In genomic region chr16:81620029-81620428, GRCh38 we compare ENCODE assay signal across 18 cellular contexts.
DNase-seq lines count a peak whose midpoint lies in the region; ATAC-seq and TF ChIP-seq lines count a peak whose summit lies in the region.
"Had no signal": no experiment of that assay in that cellular context is flagged by ENCODE, and none has a peak within 500 bp of the region (broad histone marks: within the 10 kb centered on the region; RNA-seq: fewer than 3 reads in every experiment).

No MANE protein-coding gene starts in this region.

- no peaks in the 10 kb centered on the region for H3K9me3 ChIP-seq in stomach smooth muscle (ENCODE audit: control insufficient read depth in 2 of 2, low read length in 2 of 2)

- H3K36me3 Mint-ChIP-seq in activated T-cell treated with anti-CD3 and anti-CD28 coated beads, Interleukin-2, amount 50 U/mL, for 24 hours (ENCODE audit: low read depth) = peaks cover 29% of the 10 kb centered on the region
- peaks cover 11% of the 10 kb centered on the region for H3K36me3 Mint-ChIP-seq in activated T-cell treated with anti-CD3 and anti-CD28 coated beads, Interleukin-2, amount 50 U/mL, for 4 hours (ENCODE audit: insufficient read depth)
- peaks cover 25% of the 10 kb centered on the region for H3K36me3 Mint-ChIP-seq in activated CD8-positive, alpha-beta T cell treated with anti-CD3 and anti-CD28 coated beads, Interleukin-2, amount 10 ng/mL, durations not matched to agents 7 days and 5 days (ENCODE audit: low read depth)
- H3K36me3 Mint-ChIP-seq: IgD-negative memory B cell had no signal

- POLR2A ChIA-PET in activated CD8-positive, alpha-beta T cell treated with anti-CD3 and anti-CD28 coated beads, Interleukin-2, amount 10 ng/mL, durations not matched to agents 7 days and 5 days (lab: Charles Lee) = no interaction called here

- H3K4me3 Mint-ChIP-seq in activated T-cell treated with anti-CD3 and anti-CD28 coated beads, Interleukin-2, amount 50 U/mL, for 24 hours = no peak overlapping the region
- H3K4me3 Mint-ChIP-seq in activated T-cell treated with anti-CD3 and anti-CD28 coated beads, Interleukin-2, amount 50 U/mL, for 4 hours = no peak overlapping the region
- no peak overlapping the region for H3K4me3 Mint-ChIP-seq in activated CD8-positive, alpha-beta T cell treated with anti-CD3 and anti-CD28 coated beads, Interleukin-2, amount 10 ng/mL, durations not matched to agents 7 days and 5 days

- no peaks in the 10 kb centered on the region for H3K9me3 Mint-ChIP-seq in activated T-cell treated with anti-CD3 and anti-CD28 coated beads, Interleukin-2, amount 50 U/mL, for 24 hours
- H3K9me3 Mint-ChIP-seq in activated T-cell treated with anti-CD3 and anti-CD28 coated beads, Interleukin-2, amount 50 U/mL, for 4 hours = no peaks in the 10 kb centered on the region
- H3K9me3 Mint-ChIP-seq in activated CD8-positive, alpha-beta T cell treated with anti-CD3 and anti-CD28 coated beads, Interleukin-2, amount 10 ng/mL, durations not matched to agents 7 days and 5 days (ENCODE audit: insufficient read depth) = no peaks in the 10 kb centered on the region
- H3K9me3 Mint-ChIP-seq: IgD-negative memory B cell had no signal

- H3K27me3 Mint-ChIP-seq in activated T-cell treated with anti-CD3 and anti-CD28 coated beads, Interleukin-2, amount 50 U/mL, for 24 hours = no peaks in the 10 kb centered on the region
- H3K27me3 Mint-ChIP-seq in activated T-cell treated with anti-CD3 and anti-CD28 coated beads, Interleukin-2, amount 50 U/mL, for 4 hours (ENCODE audit: low read depth) = no peaks in the 10 kb centered on the region
- no peaks in the 10 kb centered on the region for H3K27me3 Mint-ChIP-seq in activated CD8-positive, alpha-beta T cell treated with anti-CD3 and anti-CD28 coated beads, Interleukin-2, amount 10 ng/mL, durations not matched to agents 7 days and 5 days (ENCODE audit: low read depth)
- H3K27me3 Mint-ChIP-seq: IgD-negative memory B cell had no signal

- no peak for ATAC-seq in activated T-cell treated with anti-CD3 and anti-CD28 coated beads, Interleukin-2, amount 50 U/mL, for 4 hours
- no peak for ATAC-seq in activated CD8-positive, alpha-beta T cell treated with anti-CD3 and anti-CD28 coated beads, Interleukin-2, amount 10 ng/mL, durations not matched to agents 7 days and 5 days
- ATAC-seq in foreskin keratinocyte = no peak
- no peak for ATAC-seq in HG02938 (IDR thresholded peaks at IDR 0.05; ENCODE audit: unreplicated experiment)
- ATAC-seq: GM12878, HCT116 had no signal

- CTCF ChIA-PET in activated CD8-positive, alpha-beta T cell treated with anti-CD3 and anti-CD28 coated beads, Interleukin-2, amount 10 ng/mL, durations not matched to agents 7 days and 5 days (lab: Charles Lee) = interaction anchor here (4.1 kb wide), 1 partner anchor 217 kb away, joined by 27 read pairs; no protein-coding TSS in a partner anchor

- H3K27me3 ChIP-seq in foreskin keratinocyte (no peaks in the 10 kb centered on the region), stomach smooth muscle (ENCODE audit: control insufficient read depth in 1 of 2, insufficient read depth in 2 of 2, low read length in 2 of 2) (no peaks in the 10 kb centered on the region)

- no peak for DNase-seq in activated T-cell treated with anti-CD3 and anti-CD28 coated beads, Interleukin-2, amount 50 U/mL, for 24 hours
- DNase-seq in activated T-cell treated with anti-CD3 and anti-CD28 coated beads, Interleukin-2, amount 50 U/mL, for 4 hours = no peak
- DNase-seq in activated CD8-positive, alpha-beta T cell treated with anti-CD3 and anti-CD28 coated beads, Interleukin-2, amount 10 ng/mL, durations not matched to agents 7 days and 5 days = no peak
- no peak for DNase-seq in foreskin keratinocyte
- no peak for DNase-seq in RKO (ENCODE audit: low spot score)
- no peak for DNase-seq in AG20443 (ENCODE audit: low spot score)
- DNase-seq: DMS79, MV-4-11, NCI-H1417 treated with DMSO at 0.1 percent for 48 hours, NCI-H2029 treated with DMSO at 0.1 percent for 48 hours, Right ventricle myocardium superior had no signal

- H3K4me1 ChIP-seq in foreskin keratinocyte (peaks cover 18% of the 10 kb centered on the region), stomach smooth muscle (ENCODE audit: control insufficient read depth, insufficient read depth, low read length) (peaks cover 54% of the 10 kb centered on the region)

- H3K4me3 ChIP-seq in stomach smooth muscle (ENCODE audit: low read length in 2 of 2) = no peak overlapping the region
- H3K4me3 ChIP-seq: GM12878 had no signal

- peaks cover 18% of the 10 kb centered on the region for H3K4me1 Mint-ChIP-seq in activated T-cell treated with anti-CD3 and anti-CD28 coated beads, Interleukin-2, amount 50 U/mL, for 24 hours (ENCODE audit: low read depth)
- H3K4me1 Mint-ChIP-seq in activated T-cell treated with anti-CD3 and anti-CD28 coated beads, Interleukin-2, amount 50 U/mL, for 4 hours (ENCODE audit: low read depth) = peaks cover 28% of the 10 kb centered on the region
- peaks cover 32% of the 10 kb centered on the region for H3K4me1 Mint-ChIP-seq in activated CD8-positive, alpha-beta T cell treated with anti-CD3 and anti-CD28 coated beads, Interleukin-2, amount 10 ng/mL, durations not matched to agents 7 days and 5 days (ENCODE audit: low read depth)

- peak overlapping the region; percentile 97 for H3K27ac ChIP-seq in foreskin keratinocyte
- H3K27ac ChIP-seq in stomach smooth muscle (ENCODE audit: low read length) = peak overlapping the region; percentile 62
- H3K27ac ChIP-seq: 22Rv1, C4-2B had no signal

- TF ChIP-seq CTCF in foreskin keratinocyte (conservative IDR thresholded peaks at IDR 0.05) = no peak

- no peak overlapping the region for H3K9ac ChIP-seq in stomach smooth muscle (ENCODE audit: low read length in 2 of 2)

- peak overlapping the region; percentile 50 for H3K27ac Mint-ChIP-seq in activated T-cell treated with anti-CD3 and anti-CD28 coated beads, Interleukin-2, amount 50 U/mL, for 24 hours
- peak overlapping the region; percentile 27 for H3K27ac Mint-ChIP-seq in activated CD8-positive, alpha-beta T cell treated with anti-CD3 and anti-CD28 coated beads, Interleukin-2, amount 10 ng/mL, durations not matched to agents 7 days and 5 days
- H3K27ac Mint-ChIP-seq: IgD-negative memory B cell had no signal

- H3K36me3 ChIP-seq in stomach smooth muscle (ENCODE audit: control insufficient read depth in 2 of 2, insufficient read depth in 2 of 2, low read length in 2 of 2) = peaks cover 0 to 6% of the 10 kb centered on the region in 2 donors
